ENCODE assay signal across 9 cellular contexts in genomic region chr6:41559655-41560439, GRCh38. TPM values are rescaled to one million over a fixed set of nuclear protein-coding genes. Genes with fewer than 3 reads are reported as not detected.
DNase-seq lines count a peak whose midpoint lies in the region; ATAC-seq, FAIRE-seq and TF ChIP-seq lines count a peak whose summit lies in the region.
"Had no signal": no experiment of that assay in that cellular context is flagged by ENCODE, and none has a peak within 500 bp of the region (broad histone marks: within the 10 kb centered on the region; RNA-seq: fewer than 3 reads in every experiment).

No MANE protein-coding gene starts in this region.

- TF ChIP-seq RAD21 in HepG2 (CRISPR knock-in tag; IDR thresholded peaks at IDR 0.05) (no peak), GM12878 (IDR thresholded peaks at IDR 0.05; ENCODE audit: insufficient read depth, low read depth, low read length) (no peak)

- POLR2A ChIA-PET in HepG2 (lab: Yijun Ruan, JAX) (no interaction called here), GM12878 (lab: Charles Lee) (interaction anchor here (0.5 kb wide), 1 partner anchor 32 kb away, joined by 9 read pairs; no protein-coding TSS in a partner anchor)

- RAD21 ChIA-PET in GM12878 (lab: Charles Lee; ENCODE audit: unreplicated experiment), result interaction anchor here (1.4 to 2.4 kb wide), 2 partner anchors 55 to 95 kb away, joined by 3 to 6 read pairs; no protein-coding TSS in a partner anchor

- SMC1A ChIA-PET in GM12878 (lab: Charles Lee; ENCODE audit: uncharacterized antibody, unreplicated experiment), result interaction anchor here (0.9 kb wide), 1 partner anchor 15 kb away, joined by 4 read pairs; no protein-coding TSS in a partner anchor

- peaks cover 77% of the 10 kb centered on the region for H4K20me1 ChIP-seq in HepG2 (ENCODE audit: insufficient read depth, low read length)
- H4K20me1 ChIP-seq in GM12878 (ENCODE audit: control insufficient read depth, insufficient read depth), result no peaks in the 10 kb centered on the region

- in situ Hi-C loops in HepG2 (cut with HindIII; ENCODE audit: extremely low pct_ligation_motif_present, low pct_unique_long_range_greater_than_20kb) (no loop called here), GM12878 (cut with MboI) (no loop called here)

- H3K27me3 ChIP-seq in HepG2 (ENCODE audit: control insufficient read depth in 1 of 2, insufficient read depth in 2 of 2, low read length in 2 of 2), result no peaks in the 10 kb centered on the region
- H3K27me3 ChIP-seq in right lobe of liver, result no peaks in the 10 kb centered on the region
- no peaks in the 10 kb centered on the region for H3K27me3 ChIP-seq in GM12878 (replicated peaks in 1 of 2; ENCODE audit: control insufficient read depth in 2 of 2, insufficient read depth in 2 of 2, low read length in 1 of 2)
- no peaks in the 10 kb centered on the region for H3K27me3 ChIP-seq in mucosa of rectum (ENCODE audit: control insufficient read depth in 2 of 2, insufficient read depth in 2 of 2, low read length in 2 of 2)
- no peaks in the 10 kb centered on the region for H3K27me3 ChIP-seq in uterus

- H2AFZ ChIP-seq in HepG2 (ENCODE audit: low read length), result no peak overlapping the region
- peak overlapping the region; percentile 53 for H2AFZ ChIP-seq in GM12878 (ENCODE audit: control insufficient read depth, low read depth, low read length)

- H3K27ac ChIP-seq in HepG2 (ENCODE audit: extremely low read length, insufficient read depth, low read length) (no peak overlapping the region), right lobe of liver (no peak overlapping the region), GM12878 (ENCODE audit: control insufficient read depth, insufficient read depth) (no peak overlapping the region), mucosa of rectum (ENCODE audit: low read depth in 2 of 2, low read length in 2 of 2) (peak overlapping the region in 1 of 2 donors; percentile 43), uterus (peak overlapping the region; percentile 33 to 76)

- H3K9me3 ChIP-seq in HepG2 (ENCODE audit: low read length) (no peaks in the 10 kb centered on the region), right lobe of liver (no peaks in the 10 kb centered on the region), GM12878 (replicated peaks; ENCODE audit: control insufficient read depth, insufficient read depth, low read length) (no peaks in the 10 kb centered on the region), mucosa of rectum (ENCODE audit: control insufficient read depth in 2 of 2, low read length in 2 of 2) (no peaks in the 10 kb centered on the region), uterus (no peaks in the 10 kb centered on the region), mucosa of descending colon (no peaks in the 10 kb centered on the region)
- H3K9me3 ChIP-seq: Caco-2 had no signal

- TF ChIP-seq CTCF in HepG2 (CRISPR knock-in tag; IDR thresholded peaks at IDR 0.05), result no peak
- no peak for TF ChIP-seq CTCF in right lobe of liver (IDR thresholded peaks at IDR 0.05)
- TF ChIP-seq CTCF in GM12878 (IDR thresholded peaks at IDR 0.05 in 2 of 3, conservative IDR thresholded peaks at IDR 0.05 in 1 of 3; ENCODE audit: control insufficient read depth in 2 of 3, extremely low read depth in 1 of 3, insufficient read depth in 1 of 3, low read depth in 3 of 3, low read length in 3 of 3), result no peak
- TF ChIP-seq CTCF in uterus (IDR thresholded peaks at IDR 0.05), result no peak
- no peak for TF ChIP-seq CTCF in mucosa of descending colon (IDR thresholded peaks at IDR 0.05)

- intact Hi-C loops in HepG2 (cut with micrococcal nuclease; ENCODE audit: unreplicated experiment) (no loop called here), right lobe of liver (cut with DNase I) (no loop called here), GM12878 (cut with micrococcal nuclease; ENCODE audit: unreplicated experiment) (no loop called here), uterus (cut with DNase I; ENCODE audit: low total_unique reads) (no loop called here), mucosa of descending colon (cut with DNase I, micrococcal nuclease) (no loop called here)

- H3K4me2 ChIP-seq in HepG2 (ENCODE audit: low read depth, low read length), result no peak overlapping the region
- peak overlapping the region; percentile 92 for H3K4me2 ChIP-seq in GM12878 (ENCODE audit: control insufficient read depth, insufficient read depth)

- H3K4me3 ChIP-seq in HepG2 (replicated peaks in 1 of 3; ENCODE audit: insufficient read depth in 1 of 3, low read depth in 2 of 3, low read length in 3 of 3), result no peak overlapping the region
- H3K4me3 ChIP-seq in right lobe of liver, result no peak overlapping the region
- peak overlapping the region; percentile 53 for H3K4me3 ChIP-seq in GM12878
- H3K4me3 ChIP-seq in mucosa of rectum (ENCODE audit: low read length in 2 of 2), result peak overlapping the region; percentile 60 to 72
- peak overlapping the region in 1 of 2 donors; percentile 55 for H3K4me3 ChIP-seq in uterus
- H3K4me3 ChIP-seq in mucosa of descending colon, result no peak overlapping the region

- peaks cover 23 to 79% of the 10 kb centered on the region in 2 experiments for H3K36me3 ChIP-seq in HepG2 (replicated peaks in 1 of 2; ENCODE audit: control insufficient read depth in 1 of 2, insufficient read depth in 2 of 2, low read length in 2 of 2)
- no peaks in the 10 kb centered on the region for H3K36me3 ChIP-seq in right lobe of liver
- peaks cover 0 to 3% of the 10 kb centered on the region in 2 experiments; a peak in 2 of 4 replicates for H3K36me3 ChIP-seq in GM12878 (ENCODE audit: control insufficient read depth in 2 of 2, insufficient read depth in 2 of 2, low read length in 1 of 2)
- H3K36me3 ChIP-seq in mucosa of rectum (ENCODE audit: control insufficient read depth in 2 of 2, insufficient read depth in 2 of 2, low read length in 2 of 2), result peaks cover 2 to 4% of the 10 kb centered on the region in 2 donors
- H3K36me3 ChIP-seq in uterus, result no peaks in the 10 kb centered on the region
- no peaks in the 10 kb centered on the region for H3K36me3 ChIP-seq in mucosa of descending colon (ENCODE audit: low read depth)

- H3K4me1 ChIP-seq in HepG2 (ENCODE audit: insufficient read depth, low read length) (peaks cover 72% of the 10 kb centered on the region), right lobe of liver (peaks cover 0 to 37% (median 12%) of the 10 kb centered on the region in 4 donors), GM12878 (ENCODE audit: control insufficient read depth, insufficient read depth, low read length) (peaks cover 5% of the 10 kb centered on the region), mucosa of rectum (ENCODE audit: control insufficient read depth in 2 of 2, insufficient read depth in 2 of 2, low read length in 2 of 2) (no peaks in the 10 kb centered on the region), uterus (peaks cover 0 to 5% of the 10 kb centered on the region in 2 donors), mucosa of descending colon (ENCODE audit: low read depth) (no peaks in the 10 kb centered on the region)
- H3K4me1 ChIP-seq: Caco-2 had no signal

- H3K79me2 ChIP-seq in HepG2 (ENCODE audit: insufficient read depth, low read length) (peaks cover 93% of the 10 kb centered on the region), GM12878 (ENCODE audit: control insufficient read depth, insufficient read depth, low read length) (peaks cover 9% of the 10 kb centered on the region)

- ATAC-seq in HepG2 (no peak), right lobe of liver (no peak), GM12878 (no peak), mucosa of descending colon (no peak)

- CTCF ChIA-PET in HepG2 (lab: Yijun Ruan, JAX; ENCODE audit: low intra/inter-chr PET ratio, low total read pairs), result no interaction called here
- CTCF ChIA-PET in GM12878 (lab: Yijun Ruan, JAX), result interaction anchor here (0.9 kb wide), 1 partner anchor 135 kb away, joined by 3 read pairs; no protein-coding TSS in a partner anchor

- WGBS in HepG2 (ENCODE audit: low lambda C conversion rate), result 98% methylated on average over 7 of the region's 7 CpGs
- WGBS in right lobe of liver (ENCODE audit: insufficient coverage, low coverage, low lambda C conversion rate, missing lambda C conversion rate), result 78% methylated on average over 6 of the region's 7 CpGs
- 42% methylated on average over 7 of the region's 7 CpGs for WGBS in GM12878 (ENCODE audit: insufficient coverage, insufficient replicate concordance, low lambda C conversion rate, missing lambda C conversion rate)

- H3K9ac ChIP-seq in HepG2 (ENCODE audit: insufficient read depth, low read depth, low read length) (no peak overlapping the region), GM12878 (ENCODE audit: control insufficient read depth, insufficient read depth, low read length) (peak overlapping the region; percentile 60), mucosa of rectum (ENCODE audit: low read depth in 1 of 2, low read length in 2 of 2) (no peak overlapping the region)

- no peak for DNase-seq in HepG2 (ENCODE audit: low spot score)
- DNase-seq in right lobe of liver, result no peak
- DNase-seq in GM12878 (ENCODE audit: low read depth, low spot score), result no peak
- DNase-seq in uterus, result peak in 1 of 2 donors; percentile 65
- no peak for DNase-seq in EL
- DNase-seq in NCI-H1092 (lab: John Stamatoyannopoulos, UW), result no peak
- no peak for DNase-seq in mucosa of descending colon
- DNase-seq: Caco-2 had no signal

- no peak for FAIRE-seq in HepG2 (lab: Jason Lieb, UNC)
- no peak for FAIRE-seq in GM12878 (lab: Jason Lieb, UNC)

- TF ChIP-seq POLR2A in HepG2 (IDR thresholded peaks at IDR 0.05; ENCODE audit: insufficient read depth in 1 of 2, low read depth in 2 of 2, low read length in 2 of 2), result no peak
- no peak for TF ChIP-seq POLR2A in right lobe of liver (IDR thresholded peaks at IDR 0.05)
- TF ChIP-seq POLR2A in GM12878 (IDR thresholded peaks at IDR 0.05; ENCODE audit: low read depth, low read length), result no peak
- no peak for TF ChIP-seq POLR2A in uterus (IDR thresholded peaks at IDR 0.05)

- TF ChIP-seq EP300 in HepG2 (IDR thresholded peaks at IDR 0.05; ENCODE audit: low read depth in 2 of 2, low read length in 2 of 2), result no peak
- TF ChIP-seq EP300 in HepG2 (CRISPR knock-in tag; IDR thresholded peaks at IDR 0.05; ENCODE audit: borderline replicate concordance), result no peak
- TF ChIP-seq EP300 in GM12878 (IDR thresholded peaks at IDR 0.05; ENCODE audit: borderline replicate concordance in 1 of 2, control insufficient read depth in 1 of 2, low read depth in 2 of 2, low read length in 2 of 2), result no peak

- BruUV-seq in HepG2 (replicated peaks; lab: Mats Ljungman, UMichigan) (no TSS peak), GM12878 (replicated peaks; lab: Mats Ljungman, UMichigan) (no TSS peak)

RNA-seq across cellular contexts. Expression of gene FOXP4, which starts 13.7 kb away (rescaled TPM):
- total RNA-seq in HepG2 (2016; rRNA removed; fragmentation: Illumina TruSeq; extraction: Trizol) (11.0 TPM in 2 replicates), right lobe of liver (10 to 100 TPM; 12.6 to 19.2 (median 14.9) TPM), GM12878 (2014; rRNA removed) (3.4 and 5.1 TPM in 2 replicates), GM12878 (2014; rRNA removed; fragmentation: Illumina TruSeq; extraction: Trizol) (1.8 and 2.3 TPM in 2 replicates), GM12878 (2021) (41.6 and 46.1 TPM in 2 replicates), uterus (10 to 100 TPM in 2 of 4 donors, 1 to 10 TPM in 2; 3.8 to 50.1 (median 9.4) TPM), mucosa of descending colon (10 to 100 TPM; 31.5 to 34.9 (median 33.8) TPM)
- total RNA-seq in HepG2 (2016; cell fraction: cytosol; rRNA removed; fragmentation: Illumina TruSeq; extraction: Trizol; ENCODE audit: low read depth), result 2.8 and 3.0 TPM in 2 replicates
- total RNA-seq in HepG2 (2016; cell fraction: insoluble cytoplasmic fraction; rRNA removed; fragmentation: Illumina TruSeq; extraction: Trizol), result 9.5 and 11.3 TPM in 2 replicates
- total RNA-seq in HepG2 (2016; cell fraction: membrane; rRNA removed; fragmentation: Illumina TruSeq; extraction: Trizol), result 15.4 and 15.8 TPM in 2 replicates
- total RNA-seq in HepG2 (2016; cell fraction: nucleus; rRNA removed; fragmentation: Illumina TruSeq; extraction: Trizol), result 14.9 TPM in 2 replicates
- polyA plus RNA-seq in HepG2 (2011; rRNA removed) (12.4 and 15.9 TPM in 2 replicates), GM12878 (2011; rRNA removed) (0.73 and 2.3 TPM in 2 replicates), GM12878 (2014; fragmentation: Illumina TruSeq; extraction: Trizol) (1.9 and 6.3 TPM in 2 replicates), GM12878 (2014; fragmentation: Nextera tagmentation; extraction: Ambion mirVana) (under 1 TPM; 0.31 to 0.40 TPM), GM12878 (2014; rRNA removed) (12.0 and 16.6 TPM in 2 replicates), GM12878 (2016; fragmentation: Nextera tagmentation; extraction: Ambion mirVana) (1 to 10 TPM; 2.1 to 2.3 TPM)
- polyA plus RNA-seq in HepG2 (2011; cell fraction: cytosol; rRNA removed), result 6.6 and 10.1 TPM in 2 replicates
- polyA plus RNA-seq in HepG2 (2011; cell fraction: nucleus; rRNA removed), result 47.8 and 59.4 TPM in 2 replicates
- 53.6 and 69.1 TPM in 2 replicates for polyA plus RNA-seq in HepG2 (2012)
- 10.9 and 11.7 TPM in 2 replicates for polyA plus RNA-seq in HepG2 (2016; cell fraction: cytosol; fragmentation: Illumina TruSeq; extraction: Trizol; ENCODE audit: low read depth)
- 37.6 and 56.8 TPM in 2 replicates for polyA plus RNA-seq in HepG2 (2016; cell fraction: insoluble cytoplasmic fraction; fragmentation: Illumina TruSeq; extraction: Trizol; ENCODE audit: low read depth)
- 44.1 and 44.7 TPM in 2 replicates for polyA plus RNA-seq in HepG2 (2016; cell fraction: membrane; fragmentation: Illumina TruSeq; extraction: Trizol; ENCODE audit: low read depth)
- 75.1 and 80.7 TPM in 2 replicates for polyA plus RNA-seq in HepG2 (2016; cell fraction: nucleus; fragmentation: Illumina TruSeq; extraction: Trizol; ENCODE audit: insufficient read depth, low read depth)
- polyA minus RNA-seq in HepG2 (2011; rRNA and poly(A)+ RNA removed; ENCODE audit: low replicate concordance), result 3.3 and 26.4 TPM in 2 replicates
- polyA minus RNA-seq in HepG2 (2011; cell fraction: cytosol; rRNA and poly(A)+ RNA removed), result 29.5 and 30.0 TPM in 2 replicates
- 15.2 and 15.5 TPM in 2 replicates for polyA minus RNA-seq in HepG2 (2011; cell fraction: nucleus; rRNA and poly(A)+ RNA removed)
- 18.2 and 18.6 TPM in 2 replicates for total RNA-seq in GM12878 (2013; cell fraction: nucleolus; rRNA removed)
- 4.1 TPM for polyA plus RNA-seq in GM12878 (2011; ENCODE audit: low read depth)
- polyA plus RNA-seq in GM12878 (2011; cell fraction: cytosol; rRNA removed), result 4.1 and 4.7 TPM in 2 replicates
- polyA plus RNA-seq in GM12878 (2011; cell fraction: nucleus; rRNA removed), result 18.4 and 27.1 TPM in 2 replicates
- 18.6 and 19.7 TPM in 2 replicates for polyA plus RNA-seq in GM12878 (2012)
- polyA minus RNA-seq in GM12878 (2011; rRNA and poly(A)+ RNA removed), result 3.1 and 7.7 TPM in 2 replicates
- 12.6 and 13.3 TPM in 2 replicates for polyA minus RNA-seq in GM12878 (2011; cell fraction: cytosol; rRNA and poly(A)+ RNA removed)
- polyA minus RNA-seq in GM12878 (2011; cell fraction: nucleus; rRNA and poly(A)+ RNA removed), result 4.7 and 9.2 TPM in 2 replicates

Comparison
In these comparisons a context has a peak if more than half of its experiments do, and no peak if none do; other contexts are left out.
1. H3K27ac ChIP-seq: peak in uterus (2 of 2); none in HepG2 (single experiment), right lobe of liver (0 of 3) and GM12878 (single experiment).
2. H3K4me3 ChIP-seq: peak in GM12878 (single experiment) and mucosa of rectum (2 of 2); none in HepG2 (0 of 3), right lobe of liver (0 of 3) and mucosa of descending colon (single experiment).
3. Of the 75 proteins assayed by ChIP-seq in both HepG2 and GM12878: peak only in HepG2: POLR2AphosphoS5; only in GM12878: SKIL; in both: none; in neither: 73.